In the genomic region with DNA sequence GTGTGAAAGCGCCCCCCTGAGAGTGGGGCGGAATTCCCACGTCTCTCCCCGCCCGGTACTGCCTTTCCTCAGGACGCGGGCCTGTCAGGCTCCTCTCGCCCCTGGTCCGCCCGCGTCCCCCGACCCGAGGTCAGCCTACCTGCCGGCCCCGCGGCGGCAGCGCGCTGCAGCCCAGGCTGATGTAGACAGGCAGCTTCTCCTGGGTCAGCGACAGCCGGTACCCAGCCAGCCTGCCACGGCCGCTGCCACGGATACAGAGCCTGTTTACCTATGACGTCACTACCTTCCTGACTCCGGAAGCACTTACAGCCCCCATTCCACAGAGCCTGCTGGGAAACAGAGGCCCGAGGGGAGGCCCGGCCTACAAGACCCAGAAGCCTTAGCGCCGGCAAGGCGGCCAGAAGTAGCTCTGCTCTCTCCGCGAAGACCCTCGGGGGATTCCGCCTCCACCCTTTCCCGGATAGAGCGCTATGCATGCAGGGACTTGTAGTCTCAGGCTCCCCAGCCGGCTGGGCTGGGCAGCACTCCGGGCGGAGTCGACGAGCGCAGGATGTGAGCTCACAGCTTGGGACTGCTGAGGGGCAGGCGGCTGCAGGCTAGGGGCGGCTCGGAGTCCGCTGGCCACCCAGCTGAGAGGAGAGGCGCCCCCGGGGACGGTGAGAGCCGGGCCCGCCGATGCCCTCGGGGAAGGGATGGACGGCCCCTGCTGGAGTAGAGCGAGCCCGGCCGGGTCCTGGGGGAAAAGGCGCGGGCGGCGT, we compare ENCODE assay signal across 8 cellular contexts. TPM values are rescaled to one million over a fixed set of nuclear protein-coding genes. Genes with fewer than 3 reads are reported as not detected.
A peak's percentile ranks its signal among the peaks of the same experiment; 100 is the strongest.
DNase-seq lines count a peak whose midpoint lies in the region; ATAC-seq, FAIRE-seq and TF ChIP-seq lines count a peak whose summit lies in the region.

A gene with protein sequence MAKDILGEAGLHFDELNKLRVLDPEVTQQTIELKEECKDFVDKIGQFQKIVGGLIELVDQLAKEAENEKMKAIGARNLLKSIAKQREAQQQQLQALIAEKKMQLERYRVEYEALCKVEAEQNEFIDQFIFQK (minus strand): TSS at position 272 of the 758 bp plus-strand sequence. CDS start 3,487 bp downstream, outside the sequence.
A gene with protein sequence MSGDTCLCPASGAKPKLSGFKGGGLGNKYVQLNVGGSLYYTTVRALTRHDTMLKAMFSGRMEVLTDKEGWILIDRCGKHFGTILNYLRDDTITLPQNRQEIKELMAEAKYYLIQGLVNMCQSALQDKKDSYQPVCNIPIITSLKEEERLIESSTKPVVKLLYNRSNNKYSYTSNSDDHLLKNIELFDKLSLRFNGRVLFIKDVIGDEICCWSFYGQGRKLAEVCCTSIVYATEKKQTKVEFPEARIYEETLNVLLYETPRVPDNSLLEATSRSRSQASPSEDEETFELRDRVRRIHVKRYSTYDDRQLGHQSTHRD (plus strand): TSS at position 561 of the 758 bp plus-strand sequence. CDS start 3,761 bp downstream, outside the sequence.

- peak; percentile 82 for TF ChIP-seq POLR2A in GM18505 (IDR thresholded peaks at IDR 0.05; ENCODE audit: borderline replicate concordance, extremely low read depth, insufficient read depth, insufficient read length)
- TF ChIP-seq POLR2A in uterus (IDR thresholded peaks at IDR 0.05) = peak; percentile 87 to 98

- peak within 1 kb of the TSS; percentile 81 for H2AFZ ChIP-seq in astrocyte (ENCODE audit: low read depth, low read length)

- peaks cover 3% of the 10 kb centered on the region for H3K36me3 ChIP-seq in astrocyte (ENCODE audit: insufficient read depth, low read length)
- H3K36me3 ChIP-seq in uterus = no peaks in the 10 kb centered on the region

- H3K4me2 ChIP-seq in astrocyte (ENCODE audit: low read length) = peak within 1 kb of the TSS; percentile 95

- TF ChIP-seq CTCF in astrocyte (IDR thresholded peaks at IDR 0.05; ENCODE audit: insufficient read depth, low read depth, low read length) = no peak
- TF ChIP-seq CTCF in uterus (IDR thresholded peaks at IDR 0.05) = peak in 2 of 4 experiments; percentile 16 to 38

- peak within 1 kb of the TSS; percentile 99 for H3K4me3 Mint-ChIP-seq in astrocyte (ENCODE audit: unreplicated experiment)

- intact Hi-C loops in right cardiac atrium (cut with DNase I) (no loop called here), uterus (cut with DNase I; ENCODE audit: low total_unique reads) (no loop called here)

- peaks cover 81% of the 10 kb centered on the region for H4K20me1 ChIP-seq in astrocyte (ENCODE audit: insufficient read depth, low read length)

- peaks cover 39% of the 10 kb centered on the region for H3K4me1 ChIP-seq in astrocyte (ENCODE audit: insufficient read depth, low read length)
- peaks cover 11% of the 10 kb centered on the region for H3K4me1 ChIP-seq in right cardiac atrium (ENCODE audit: control insufficient read depth, insufficient read depth, low read length)
- H3K4me1 ChIP-seq in uterus = peaks cover 6 to 16% of the 10 kb centered on the region in 2 donors

- under 1% methylated on average over 62 of the region's 62 CpGs for WGBS in right cardiac atrium

- H3K27me3 ChIP-seq in astrocyte (ENCODE audit: insufficient read depth, low read length) = no peaks in the 10 kb centered on the region
- H3K27me3 ChIP-seq in right cardiac atrium (ENCODE audit: control insufficient read depth, insufficient read depth) = no peaks in the 10 kb centered on the region
- H3K27me3 ChIP-seq in uterus = no peaks in the 10 kb centered on the region

- peak within 1 kb of the TSS; percentile 95 for H3K4me3 ChIP-seq in astrocyte (ENCODE audit: insufficient read depth, low read depth, low read length)
- H3K4me3 ChIP-seq in right cardiac atrium (ENCODE audit: low read length) = peak within 1 kb of the TSS; percentile 95
- H3K4me3 ChIP-seq in uterus = peak within 1 kb of the TSS; percentile 98 to 99

- ATAC-seq in GM18505 (IDR thresholded peaks at IDR 0.05; ENCODE audit: unreplicated experiment) (peak; percentile 94), HG02973 (IDR thresholded peaks at IDR 0.05; ENCODE audit: unreplicated experiment) (peak; percentile 92), right cardiac atrium (peak; percentile 93 to 98)

- H3K9me3 ChIP-seq in astrocyte (ENCODE audit: insufficient read depth, low read depth, low read length) (no peaks in the 10 kb centered on the region), right cardiac atrium (ENCODE audit: control insufficient read depth, low read length) (no peaks in the 10 kb centered on the region), uterus (no peaks in the 10 kb centered on the region)

- H3K27ac ChIP-seq in astrocyte (ENCODE audit: low read depth, low read length) (peak within 1 kb of the TSS; percentile 99), right cardiac atrium (ENCODE audit: low read length) (peak within 1 kb of the TSS; percentile 98), uterus (peak within 1 kb of the TSS; percentile 89 to 96)

- peaks cover 92% of the 10 kb centered on the region for H3K79me2 ChIP-seq in astrocyte (ENCODE audit: insufficient read depth, low read length)

- H3K9me3 Mint-ChIP-seq in astrocyte (ENCODE audit: unreplicated experiment) = no peaks in the 10 kb centered on the region

- peak within 1 kb of the TSS; percentile 99 for H3K27ac Mint-ChIP-seq in astrocyte (ENCODE audit: unreplicated experiment)

- H3K4me1 Mint-ChIP-seq in astrocyte (ENCODE audit: low read depth, unreplicated experiment) = peaks cover 33% of the 10 kb centered on the region

- DNase-seq in NCI-H2029 (lab: John Stamatoyannopoulos, UW) (peak; percentile 97), T-helper 22 cell (ENCODE audit: low read depth) (peak; percentile 99), astrocyte (ENCODE audit: low read depth) (peak; percentile 100), right cardiac atrium (peak; percentile 100), pulmonary artery endothelial cell (ENCODE audit: low read depth, low spot score) (peak; percentile 100), uterus (peak; percentile 98 to 99)

- peaks cover 9% of the 10 kb centered on the region for H3K36me3 Mint-ChIP-seq in astrocyte (ENCODE audit: low read depth, unreplicated experiment)

- no peaks in the 10 kb centered on the region for H3K27me3 Mint-ChIP-seq in astrocyte (ENCODE audit: low read depth, unreplicated experiment)

- FAIRE-seq in astrocyte (lab: Jason Lieb, UNC) = peak; percentile 89

- H3K9ac ChIP-seq in astrocyte (ENCODE audit: low read length) = peak within 1 kb of the TSS; percentile 99

RNA-seq across cellular contexts. Expression of the first gene that starts in this region (rescaled TPM):
- total RNA-seq in astrocyte (69.9 and 70.4 TPM in 2 replicates), right cardiac atrium (10 to 100 TPM; 20.6 to 22.8 (median 21.3) TPM), pulmonary artery endothelial cell (50.3 and 59.8 TPM in 2 replicates), uterus (100 to 1,000 TPM in 1 of 4 donors, 10 to 100 TPM in 3; 30.5 to 241 (median 59.1) TPM)
- polyA plus RNA-seq in right cardiac atrium = 27.0 TPM

RNA-seq across cellular contexts. Expression of the second gene that starts in this region (rescaled TPM):
- total RNA-seq in astrocyte = 87.0 and 100 TPM in 2 replicates
- total RNA-seq in right cardiac atrium = 10 to 100 TPM; 33.3 to 72.3 (median 34.7) TPM
- 20.1 TPM for polyA plus RNA-seq in right cardiac atrium
- 50.4 and 55.7 TPM in 2 replicates for total RNA-seq in pulmonary artery endothelial cell
- total RNA-seq in uterus = 10 to 100 TPM; 18.2 to 67.1 (median 38.4) TPM

Comparison
In these comparisons a context has a peak if more than half of its experiments do, and no peak if none do; other contexts are left out.
1. Peak in every context shown above with its lines: DNase-seq, ATAC-seq, H3K4me3 ChIP-seq and H3K27ac ChIP-seq.